In the genomic region with DNA sequence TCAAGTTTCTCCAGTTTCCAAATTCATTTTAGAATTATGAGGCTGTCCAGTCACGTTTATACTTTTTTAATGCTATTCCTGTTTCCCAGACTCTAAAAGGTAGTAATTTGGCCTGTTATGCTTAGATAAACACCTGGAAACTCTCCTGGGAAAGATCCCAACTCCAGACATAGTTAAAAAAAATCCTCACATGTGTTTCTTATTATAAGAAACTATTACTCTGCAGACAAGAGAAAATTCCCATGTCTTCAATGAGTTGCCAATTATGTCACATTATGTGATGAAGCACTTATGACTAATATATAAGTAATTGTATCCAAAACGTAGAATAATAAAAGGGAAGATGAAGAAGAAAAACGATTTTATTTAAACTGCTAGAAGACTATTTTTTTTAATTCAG, we compare ENCODE assay signal across 15 cellular contexts.
"Had no signal": no experiment of that assay in that cellular context is flagged by ENCODE, and none has a peak within 500 bp of the region (broad histone marks: within the 10 kb centered on the region; RNA-seq: fewer than 3 reads in every experiment).

No MANE protein-coding gene starts in this region.

- ATAC-seq: gastroesophageal sphincter, T-helper 17 cell, upper lobe of right lung had no signal

- H3K4me3 ChIP-seq: dorsolateral prefrontal cortex, esophagus squamous epithelium, gastroesophageal sphincter, testis, upper lobe of right lung had no signal

- DNase-seq: activated CD4-positive, alpha-beta T cell treated with anti-CD3 and anti-CD28 coated beads, Interleukin-2, amount 10 ng/mL, durations not matched to agents 7 days and 5 days; activated CD4-positive, CD25-positive, alpha-beta regulatory T cell; activated CD8-positive, alpha-beta memory T cell treated with anti-CD3 and anti-CD28 coated beads for 24 hours; activated naive CD4-positive, alpha-beta T cell treated with anti-CD3 and anti-CD28 coated beads for 36 hours; cerebellar nuclear complex; dorsolateral prefrontal cortex; esophagus squamous epithelium; kidney; retina; stimulated activated CD4-positive, alpha-beta T cell treated with anti-CD3 and anti-CD28 coated beads, Interleukin-4, amount 100 ng/mL, for 24 hours; T-helper 17 cell; testis; upper lobe of right lung had no signal

- H3K4me1 ChIP-seq: esophagus squamous epithelium, testis, upper lobe of right lung had no signal

- H3K4me1 Mint-ChIP-seq: activated CD4-positive, alpha-beta T cell treated with anti-CD3 and anti-CD28 coated beads, Interleukin-2, amount 10 ng/mL, durations not matched to agents 7 days and 5 days had no signal

- H3K9me3 Mint-ChIP-seq: activated CD4-positive, alpha-beta T cell treated with anti-CD3 and anti-CD28 coated beads, Interleukin-2, amount 10 ng/mL, durations not matched to agents 7 days and 5 days; activated naive CD4-positive, alpha-beta T cell treated with anti-CD3 and anti-CD28 coated beads for 36 hours; stimulated activated naive CD8-positive, alpha-beta T cell treated with anti-CD3 and anti-CD28 coated beads, Interleukin-15, Interleukin-2, amounts not matched to agents 100 ng/mL and 50 ng/mL, for 24 hours had no signal

- H3K4me3 Mint-ChIP-seq: activated CD4-positive, alpha-beta T cell treated with anti-CD3 and anti-CD28 coated beads, Interleukin-2, amount 10 ng/mL, durations not matched to agents 7 days and 5 days; activated naive CD4-positive, alpha-beta T cell treated with anti-CD3 and anti-CD28 coated beads for 36 hours; stimulated activated naive CD8-positive, alpha-beta T cell treated with anti-CD3 and anti-CD28 coated beads, Interleukin-15, Interleukin-2, amounts not matched to agents 100 ng/mL and 50 ng/mL, for 24 hours; T-helper 17 cell had no signal

- H3K27ac Mint-ChIP-seq: activated CD4-positive, alpha-beta T cell treated with anti-CD3 and anti-CD28 coated beads, Interleukin-2, amount 10 ng/mL, durations not matched to agents 7 days and 5 days; activated naive CD4-positive, alpha-beta T cell treated with anti-CD3 and anti-CD28 coated beads for 36 hours; stimulated activated naive CD8-positive, alpha-beta T cell treated with anti-CD3 and anti-CD28 coated beads, Interleukin-15, Interleukin-2, amounts not matched to agents 100 ng/mL and 50 ng/mL, for 24 hours; T-helper 17 cell had no signal

- H3K9me3 ChIP-seq: esophagus squamous epithelium, gastroesophageal sphincter, testis, upper lobe of right lung had no signal

- H3K36me3 ChIP-seq: esophagus squamous epithelium, gastroesophageal sphincter, upper lobe of right lung had no signal

- H3K27me3 ChIP-seq: esophagus squamous epithelium, gastroesophageal sphincter, testis, upper lobe of right lung had no signal

- H3K27ac ChIP-seq: dorsolateral prefrontal cortex, esophagus squamous epithelium, gastroesophageal sphincter, testis, upper lobe of right lung had no signal
